ENCODE assay signal across 2 cellular contexts in the genomic region with DNA sequence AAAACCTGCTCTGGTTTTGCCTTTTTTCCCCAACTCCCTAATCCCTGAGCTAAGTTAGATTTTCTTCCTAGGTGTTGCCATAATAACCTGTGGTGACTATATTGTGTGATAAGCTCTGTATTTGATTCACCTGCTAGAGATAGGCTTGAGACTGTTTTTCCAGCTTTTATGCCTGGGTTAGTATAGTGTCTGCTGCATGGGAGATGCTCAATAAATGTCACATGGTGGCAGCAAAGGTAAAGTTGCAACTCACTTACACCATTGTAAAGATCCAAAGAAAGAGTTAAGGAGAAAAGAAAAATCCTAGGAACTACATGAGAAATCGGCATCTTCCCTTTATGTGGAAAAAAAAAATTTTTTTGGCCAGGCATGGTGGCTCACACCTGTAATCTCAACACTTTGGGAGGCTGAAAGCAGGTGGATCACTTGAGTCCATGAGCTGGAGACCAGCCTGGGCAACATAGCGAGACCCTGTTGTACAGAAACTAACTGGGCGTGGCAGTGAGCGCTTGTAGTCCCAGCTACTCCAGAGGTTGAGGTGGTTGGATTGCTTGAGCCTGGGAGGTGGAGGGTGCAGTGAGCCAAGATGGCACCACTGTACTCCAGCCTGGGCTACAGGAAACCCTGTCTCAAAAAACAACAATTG.
TF ChIP-seq lines count a peak whose summit lies in the region.

No MANE protein-coding gene starts in this region.

TF ChIP-seq in K562, 482 proteins besides CTCF, POLR2A, EP300 and RAD21 (continued from another document):
- no peak for TF ChIP-seq SUPT5H (IDR thresholded peaks at IDR 0.05)
- TF ChIP-seq, protein P1, sequence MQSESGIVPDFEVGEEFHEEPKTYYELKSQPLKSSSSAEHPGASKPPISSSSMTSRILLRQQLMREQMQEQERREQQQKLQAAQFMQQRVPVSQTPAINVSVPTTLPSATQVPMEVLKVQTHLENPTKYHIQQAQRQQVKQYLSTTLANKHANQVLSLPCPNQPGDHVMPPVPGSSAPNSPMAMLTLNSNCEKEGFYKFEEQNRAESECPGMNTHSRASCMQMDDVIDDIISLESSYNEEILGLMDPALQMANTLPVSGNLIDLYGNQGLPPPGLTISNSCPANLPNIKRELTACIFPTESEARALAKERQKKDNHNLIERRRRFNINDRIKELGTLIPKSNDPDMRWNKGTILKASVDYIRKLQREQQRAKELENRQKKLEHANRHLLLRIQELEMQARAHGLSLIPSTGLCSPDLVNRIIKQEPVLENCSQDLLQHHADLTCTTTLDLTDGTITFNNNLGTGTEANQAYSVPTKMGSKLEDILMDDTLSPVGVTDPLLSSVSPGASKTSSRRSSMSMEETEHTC (IDR thresholded peaks at IDR 0.05) = no peak
- TF ChIP-seq KDM4B (IDR thresholded peaks at IDR 0.05; ENCODE audit: borderline replicate concordance in 2 of 2, low read depth in 1 of 2) = no peak
- TF ChIP-seq, protein P2, sequence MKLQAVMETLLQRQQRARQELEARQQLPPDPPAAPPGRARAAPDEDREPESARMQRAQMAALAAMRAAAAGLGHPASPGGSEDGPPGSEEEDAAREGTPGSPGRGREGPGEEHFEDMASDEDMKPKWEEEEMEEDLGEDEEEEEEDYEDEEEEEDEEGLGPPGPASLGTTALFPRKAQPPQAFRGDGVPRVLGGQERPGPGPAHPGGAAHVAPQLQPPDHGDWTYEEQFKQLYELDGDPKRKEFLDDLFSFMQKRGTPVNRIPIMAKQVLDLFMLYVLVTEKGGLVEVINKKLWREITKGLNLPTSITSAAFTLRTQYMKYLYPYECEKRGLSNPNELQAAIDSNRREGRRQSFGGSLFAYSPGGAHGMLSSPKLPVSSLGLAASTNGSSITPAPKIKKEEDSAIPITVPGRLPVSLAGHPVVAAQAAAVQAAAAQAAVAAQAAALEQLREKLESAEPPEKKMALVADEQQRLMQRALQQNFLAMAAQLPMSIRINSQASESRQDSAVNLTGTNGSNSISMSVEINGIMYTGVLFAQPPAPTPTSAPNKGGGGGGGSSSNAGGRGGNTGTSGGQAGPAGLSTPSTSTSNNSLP (IDR thresholded peaks at IDR 0.05; ENCODE audit: borderline replicate concordance, low read depth, low read length) = no peak
- TF ChIP-seq ZBTB17 (CRISPR knock-in tag; IDR thresholded peaks at IDR 0.05) = no peak
- TF ChIP-seq RFX5 (IDR thresholded peaks at IDR 0.05; ENCODE audit: low read depth, low read length) = no peak
- TF ChIP-seq BCOR (IDR thresholded peaks at IDR 0.05) = no peak
- no peak for TF ChIP-seq SMARCA5 (IDR thresholded peaks at IDR 0.05)
- TF ChIP-seq, protein P3, sequence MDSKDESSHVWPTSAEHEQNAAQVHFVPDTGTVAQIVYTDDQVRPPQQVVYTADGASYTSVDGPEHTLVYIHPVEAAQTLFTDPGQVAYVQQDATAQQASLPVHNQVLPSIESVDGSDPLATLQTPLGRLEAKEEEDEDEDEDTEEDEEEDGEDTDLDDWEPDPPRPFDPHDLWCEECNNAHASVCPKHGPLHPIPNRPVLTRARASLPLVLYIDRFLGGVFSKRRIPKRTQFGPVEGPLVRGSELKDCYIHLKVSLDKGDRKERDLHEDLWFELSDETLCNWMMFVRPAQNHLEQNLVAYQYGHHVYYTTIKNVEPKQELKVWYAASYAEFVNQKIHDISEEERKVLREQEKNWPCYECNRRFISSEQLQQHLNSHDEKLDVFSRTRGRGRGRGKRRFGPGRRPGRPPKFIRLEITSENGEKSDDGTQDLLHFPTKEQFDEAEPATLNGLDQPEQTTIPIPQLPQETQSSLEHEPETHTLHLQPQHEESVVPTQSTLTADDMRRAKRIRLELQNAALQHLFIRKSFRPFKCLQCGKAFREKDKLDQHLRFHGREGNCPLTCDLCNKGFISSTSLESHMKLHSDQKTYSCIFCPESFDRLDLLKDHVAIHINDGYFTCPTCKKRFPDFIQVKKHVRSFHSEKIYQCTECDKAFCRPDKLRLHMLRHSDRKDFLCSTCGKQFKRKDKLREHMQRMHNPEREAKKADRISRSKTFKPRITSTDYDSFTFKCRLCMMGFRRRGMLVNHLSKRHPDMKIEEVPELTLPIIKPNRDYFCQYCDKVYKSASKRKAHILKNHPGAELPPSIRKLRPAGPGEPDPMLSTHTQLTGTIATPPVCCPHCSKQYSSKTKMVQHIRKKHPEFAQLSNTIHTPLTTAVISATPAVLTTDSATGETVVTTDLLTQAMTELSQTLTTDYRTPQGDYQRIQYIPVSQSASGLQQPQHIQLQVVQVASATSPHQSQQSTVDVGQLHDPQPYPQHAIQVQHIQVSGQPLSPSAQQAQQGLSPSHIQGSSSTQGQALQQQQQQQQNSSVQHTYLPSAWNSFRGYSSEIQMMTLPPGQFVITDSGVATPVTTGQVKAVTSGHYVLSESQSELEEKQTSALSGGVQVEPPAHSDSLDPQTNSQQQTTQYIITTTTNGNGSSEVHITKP (IDR thresholded peaks at IDR 0.05; ENCODE audit: partially characterized antibody) = no peak
- TF ChIP-seq PTRF (tag; IDR thresholded peaks at IDR 0.05) = no peak

TF ChIP-seq in neural cell, 6 proteins besides CTCF, POLR2A, EP300 and RAD21:
- peak; percentile 66 for TF ChIP-seq SMC3 (conservative IDR thresholded peaks at IDR 0.05; ENCODE audit: poor library complexity)
- no peak for TF ChIP-seq POLR2AphosphoS5 (IDR thresholded peaks at IDR 0.05)
